15 cellular contexts compared by ENCODE assay signal in genomic region chr12:108907861-108908302, GRCh38. TPM values are rescaled to one million over a fixed set of nuclear protein-coding genes. Genes with fewer than 3 reads are reported as not detected.
DNase-seq lines count a peak whose midpoint lies in the region; FAIRE-seq and TF ChIP-seq lines count a peak whose summit lies in the region.
"Had no signal": no experiment of that assay in that cellular context is flagged by ENCODE, and none has a peak within 500 bp of the region (broad histone marks: within the 10 kb centered on the region; RNA-seq: fewer than 3 reads in every experiment).

No MANE protein-coding gene starts in this region.

- H3K4me3 ChIP-seq in osteoblast (ENCODE audit: insufficient read depth, low read length), result no peak overlapping the region
- H3K4me3 ChIP-seq: adrenal gland had no signal

- no peak overlapping the region for H3K4me2 ChIP-seq in osteoblast (ENCODE audit: insufficient read depth, low read length)

- no peak overlapping the region for H3K27ac ChIP-seq in osteoblast (ENCODE audit: low read depth, low read length)

- DNase-seq in H54 (ENCODE audit: insufficient read length, low spot score), result peak; percentile 15
- DNase-seq in NOMO-1 treated with dmso at 0.1 percent for 144 hours (lab: John Stamatoyannopoulos, UW; ENCODE audit: unreplicated experiment), result peak; percentile 38
- DNase-seq in globus pallidus (ENCODE audit: low spot score), result peak; percentile 34
- DNase-seq in osteoblast (ENCODE audit: insufficient read length, low spot score, missing footprints), result peak; percentile 71
- DNase-seq in DMS153 treated with DMSO at 0.1 percent for 48 hours (lab: John Stamatoyannopoulos, UW; ENCODE audit: unreplicated experiment), result no peak
- no peak for DNase-seq in GM19239 (ENCODE audit: insufficient read length, low spot score)
- DNase-seq in activated CD4-positive, CD25-positive, alpha-beta regulatory T cell (lab: John Stamatoyannopoulos, UW), result no peak
- no peak for DNase-seq in NCI-H82 (lab: John Stamatoyannopoulos, UW)
- DNase-seq: activated CD4-positive, alpha-beta memory T cell treated with anti-CD3 and anti-CD28 coated beads, Interleukin-2, amount 10 ng/mL, durations not matched to agents 7 days and 5 days; H9; NCI-H2081; SHP77 treated with DMSO at 0.1 percent for 48 hours had no signal

- no peaks in the 10 kb centered on the region for H3K36me3 ChIP-seq in osteoblast (ENCODE audit: insufficient read depth, low read length)
- H3K36me3 ChIP-seq: adrenal gland had no signal

- FAIRE-seq in H54 (lab: Jason Lieb, UNC), result no peak
- no peak for FAIRE-seq in GM19239 (lab: Jason Lieb, UNC)
- FAIRE-seq: endometrium had no signal

- H3K9me3 ChIP-seq in osteoblast (ENCODE audit: low read depth, low read length), result no peaks in the 10 kb centered on the region
- H3K9me3 ChIP-seq: adrenal gland had no signal

- H2AFZ ChIP-seq in osteoblast (ENCODE audit: low read length), result no peak overlapping the region

- no peak for TF ChIP-seq POLR2A in H54 (IDR thresholded peaks at IDR 0.05; ENCODE audit: low read depth, low read length)

- no peaks in the 10 kb centered on the region for H3K79me2 ChIP-seq in osteoblast (ENCODE audit: insufficient read depth, low read length)

- H3K27me3 ChIP-seq in osteoblast (ENCODE audit: insufficient read depth, low read length), result no peaks in the 10 kb centered on the region
- H3K27me3 ChIP-seq: adrenal gland had no signal

- TF ChIP-seq CTCF in osteoblast (IDR thresholded peaks at IDR 0.05; ENCODE audit: extremely low read depth, low read depth, low read length), result no peak

- no peaks in the 10 kb centered on the region for H4K20me1 ChIP-seq in osteoblast (ENCODE audit: insufficient read depth, low read length)

- no peaks in the 10 kb centered on the region for H3K4me1 ChIP-seq in osteoblast (ENCODE audit: insufficient read depth, low read length)
- H3K4me1 ChIP-seq: adrenal gland had no signal

RNA-seq across cellular contexts. Expression of gene DAO, which starts 28.0 kb away (rescaled TPM):
- total RNA-seq in osteoblast, result not detected in 2 replicates
- total RNA-seq: activated CD4-positive, alpha-beta memory T cell treated with anti-CD3 and anti-CD28 coated beads, Interleukin-2, amount 10 ng/mL, durations not matched to agents 7 days and 5 days; adrenal gland; Daoy; H9 had no signal

RNA-seq across cellular contexts. Expression of gene SSH1, which starts 50.5 kb away (rescaled TPM):
- 31.8 and 34.2 TPM in 2 replicates for total RNA-seq in osteoblast

Comparison
In these comparisons a context has a peak if more than half of its experiments do, and no peak if none do; other contexts are left out.
1. DNase-seq: peak in H54 (single experiment), NOMO-1 treated with dmso at 0.1 percent for 144 hours (single experiment), globus pallidus (single experiment) and osteoblast (single experiment); none in DMS153 treated with DMSO at 0.1 percent for 48 hours (single experiment), GM19239 (single experiment), activated CD4-positive, CD25-positive, alpha-beta regulatory T cell (0 of 4) and NCI-H82 (single experiment).